17 cellular contexts compared by ENCODE assay signal in the genomic region with DNA sequence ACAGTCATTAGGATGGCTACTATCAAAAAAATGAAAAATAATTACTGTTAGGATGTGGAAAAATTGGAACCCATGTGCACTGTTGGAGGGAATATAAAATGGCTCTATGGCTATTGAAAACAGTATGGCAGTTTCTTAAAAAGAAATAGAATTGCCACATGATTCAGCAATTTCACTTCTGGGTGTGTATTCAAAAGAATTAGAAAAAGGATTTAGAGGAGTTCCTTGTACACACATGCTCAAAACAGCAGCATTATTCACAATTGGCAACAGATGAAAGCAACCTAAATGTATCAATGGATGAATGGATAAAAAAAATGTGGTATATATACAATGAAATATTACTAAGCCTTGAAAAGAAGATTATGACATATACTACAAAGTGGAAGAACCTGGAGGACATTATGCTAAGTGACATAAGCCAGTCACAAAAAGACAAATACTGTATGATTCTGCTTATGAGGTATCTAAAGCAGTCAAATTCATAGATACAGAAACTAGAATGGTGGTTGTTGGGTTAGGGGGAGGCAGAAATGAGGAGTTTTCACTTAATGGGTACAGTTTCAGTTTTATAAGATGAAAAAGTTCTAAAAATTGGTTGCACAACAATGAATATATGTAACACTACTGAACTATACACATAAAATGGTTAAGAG.
DNase-seq lines count a peak whose midpoint lies in the region; ATAC-seq and TF ChIP-seq lines count a peak whose summit lies in the region.
"Had no signal": no experiment of that assay in that cellular context is flagged by ENCODE, and none has a peak within 500 bp of the region (broad histone marks: within the 10 kb centered on the region; RNA-seq: fewer than 3 reads in every experiment).

No MANE protein-coding gene starts in this region.

- H3K27ac ChIP-seq in breast epithelium = no peak overlapping the region
- H3K27ac ChIP-seq: gastroesophageal sphincter had no signal

- no peak for TF ChIP-seq POLR2A in breast epithelium (IDR thresholded peaks at IDR 0.05)

- H3K36me3 ChIP-seq in breast epithelium = no peaks in the 10 kb centered on the region
- H3K36me3 ChIP-seq: gastroesophageal sphincter, MG63 had no signal

- H3K4me3 ChIP-seq in breast epithelium = no peak overlapping the region
- H3K4me3 ChIP-seq: gastroesophageal sphincter, MG63 had no signal

- TF ChIP-seq CTCF in breast epithelium (IDR thresholded peaks at IDR 0.05) = no peak

- H3K9me3 ChIP-seq in breast epithelium = no peaks in the 10 kb centered on the region
- H3K9me3 ChIP-seq: gastroesophageal sphincter, MG63 had no signal

- H3K4me1 ChIP-seq in breast epithelium = no peaks in the 10 kb centered on the region

- intact Hi-C loops in breast epithelium (cut with DNase I; ENCODE audit: low total_unique reads) = no loop called here

- DNase-seq in NCI-H187 (lab: John Stamatoyannopoulos, UW) (no peak), breast epithelium (ENCODE audit: low spot score in 2 of 2) (no peak)
- DNase-seq: activated CD4-positive, alpha-beta T cell treated with anti-CD3 and anti-CD28 coated beads for 48 hours; AML-193; Calu3; GDM1; MG63; NCI-H187 treated with DMSO at 0.1 percent for 48 hours; stimulated activated CD4-positive, alpha-beta T cell treated with anti-CD3 and anti-CD28 coated beads, Interleukin-1b, Interleukin-23, amount 100 ng/mL, for 48 hours had no signal

- ATAC-seq in GM18519 (IDR thresholded peaks at IDR 0.05; ENCODE audit: low FRiP score, unreplicated experiment) = peak; percentile 71
- peak; percentile 77 for ATAC-seq in GM21390 (IDR thresholded peaks at IDR 0.05; ENCODE audit: unreplicated experiment)
- ATAC-seq in HG03280 (IDR thresholded peaks at IDR 0.05; ENCODE audit: unreplicated experiment) = peak; percentile 91
- peak; percentile 95 for ATAC-seq in esophagus mucosa
- ATAC-seq in GM19023 (IDR thresholded peaks at IDR 0.05; ENCODE audit: unreplicated experiment) = no peak
- ATAC-seq: gastroesophageal sphincter, HCT116, sciatic nerve had no signal

- H3K27me3 ChIP-seq in breast epithelium = no peaks in the 10 kb centered on the region
- H3K27me3 ChIP-seq: gastroesophageal sphincter, MG63 had no signal
